8 cellular contexts compared by ENCODE assay signal in the genomic region with DNA sequence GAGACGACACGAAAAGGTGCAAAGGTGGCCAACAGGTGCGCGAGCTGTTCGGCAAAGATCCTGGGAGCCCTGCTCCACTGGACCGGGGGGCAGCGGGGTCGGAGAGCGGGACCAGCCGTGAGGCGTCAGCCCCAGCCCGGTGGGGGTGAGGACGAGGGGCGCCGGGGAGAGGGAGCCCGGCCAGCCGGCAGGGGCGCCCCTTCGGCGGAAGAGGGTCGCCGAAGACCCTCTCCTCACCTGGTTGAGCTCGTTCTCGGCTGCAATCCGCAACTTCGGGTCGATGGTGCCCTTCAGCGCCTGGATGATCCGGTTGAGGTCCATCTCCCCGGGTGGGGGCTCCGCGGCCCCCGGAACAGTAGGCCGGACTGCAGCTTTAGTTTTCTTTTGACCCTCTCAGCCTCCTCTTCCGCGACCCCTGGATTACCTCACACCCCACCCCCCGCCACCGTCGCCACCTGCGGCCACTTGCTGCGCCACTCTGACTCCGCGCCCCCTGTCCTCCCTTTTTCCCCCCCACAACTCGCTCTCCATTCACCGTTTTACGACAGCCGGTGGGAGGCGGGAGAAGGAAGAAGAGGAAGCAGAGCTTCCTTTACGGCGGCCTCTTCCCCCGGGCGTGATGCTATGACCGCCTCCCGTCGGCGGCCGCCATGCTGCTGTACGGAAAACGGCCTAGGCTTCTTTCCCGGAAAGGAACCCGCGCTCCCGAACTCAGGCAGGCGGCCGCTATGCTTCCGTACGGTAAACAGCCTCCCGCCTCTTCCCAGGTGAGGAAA. TPM values are rescaled to one million over a fixed set of nuclear protein-coding genes. Genes with fewer than 3 reads are reported as not detected.
A peak's percentile ranks its signal among the peaks of the same experiment; 100 is the strongest.
DNase-seq lines count a peak whose midpoint lies in the region; TF ChIP-seq lines count a peak whose summit lies in the region.

Gene IPO8, minus strand, starts transcription at position 543 of the 776 bp plus-strand sequence. Its CDS starts 222 bp downstream, at position 321.

- DNase-seq in GDM1 (lab: John Stamatoyannopoulos, UW) (peak; percentile 89), HAP-1 (ENCODE audit: low spot score in 2 of 2) (peak; percentile 94 to 95), MG63 (peak; percentile 98), SIG-M5 (lab: John Stamatoyannopoulos, UW) (peak; percentile 43), activated gamma-delta T cell (lab: John Stamatoyannopoulos, UW) (peak; percentile 64), fibroblast of the conjunctiva (ENCODE audit: low read depth) (peak; percentile 80)

- TF ChIP-seq CTCF in neural cell (IDR thresholded peaks at IDR 0.05; ENCODE audit: poor library complexity, severe bottlenecking) = peak; percentile 73

- H3K9me3 ChIP-seq in HAP-1 = no peaks in the 10 kb centered on the region
- H3K9me3 ChIP-seq in MG63 = no peaks in the 10 kb centered on the region
- H3K9me3 ChIP-seq in neural cell (ENCODE audit: low read length) = no peaks in the 10 kb centered on the region
- no peaks in the 10 kb centered on the region for H3K9me3 ChIP-seq in stomach smooth muscle (ENCODE audit: control insufficient read depth in 2 of 2, low read length in 2 of 2)

- TF ChIP-seq RAD21 in neural cell (conservative IDR thresholded peaks at IDR 0.05) = no peak

- H2AFZ ChIP-seq in neural cell (ENCODE audit: low read depth, low read length) = peak within 1 kb of the TSS; percentile 98

- H3K9me2 ChIP-seq in neural cell (ENCODE audit: insufficient read depth, low read length) = no peaks in the 10 kb centered on the region

- H3F3A ChIP-seq in neural cell (ENCODE audit: insufficient read depth, low read length, poor library complexity, severe bottlenecking) = no peaks in the 10 kb centered on the region

- H3K79me2 ChIP-seq in neural cell (replicated peaks; ENCODE audit: insufficient read depth, low read length) = peaks cover 16% of the 10 kb centered on the region

- peak within 1 kb of the TSS; percentile 79 for H3K9ac ChIP-seq in neural cell (ENCODE audit: low read length)
- peak within 1 kb of the TSS; percentile 92 to 96 for H3K9ac ChIP-seq in stomach smooth muscle (ENCODE audit: low read length in 2 of 2)

- peak within 1 kb of the TSS; percentile 28 for H3K27ac ChIP-seq in neural cell (ENCODE audit: low read length)
- H3K27ac ChIP-seq in stomach smooth muscle (ENCODE audit: low read length) = peak within 1 kb of the TSS; percentile 73

- no peak for TF ChIP-seq EP300 in neural cell (conservative IDR thresholded peaks at IDR 0.05; ENCODE audit: poor library complexity, severe bottlenecking)

- H3K4me2 ChIP-seq in neural cell (ENCODE audit: low read length) = peak within 1 kb of the TSS; percentile 98

- H3K4me3 ChIP-seq in HAP-1 (peak within 1 kb of the TSS; percentile 83), MG63 (peak within 1 kb of the TSS; percentile 94), neural cell (ENCODE audit: low read length) (peak within 1 kb of the TSS; percentile 94), stomach smooth muscle (ENCODE audit: low read length in 2 of 2) (peak within 1 kb of the TSS; percentile 92 to 100)

- no peaks in the 10 kb centered on the region for H4K20me1 ChIP-seq in neural cell (ENCODE audit: insufficient read depth)

- in situ Hi-C loops in HAP-1 (cut with MboI; ENCODE audit: low sequenced_read_pairs) = no loop called here

- H3K36me3 ChIP-seq in HAP-1 (replicated peaks) = no peaks in the 10 kb centered on the region
- H3K36me3 ChIP-seq in MG63 = no peaks in the 10 kb centered on the region
- no peaks in the 10 kb centered on the region for H3K36me3 ChIP-seq in neural cell (ENCODE audit: insufficient read depth, low read length)
- H3K36me3 ChIP-seq in stomach smooth muscle (ENCODE audit: control insufficient read depth in 2 of 2, insufficient read depth in 2 of 2, low read length in 2 of 2) = no peaks in the 10 kb centered on the region

- H3K4me1 ChIP-seq in HAP-1 (peaks cover 15% of the 10 kb centered on the region), stomach smooth muscle (ENCODE audit: control insufficient read depth, insufficient read depth, low read length) (peaks cover 16% of the 10 kb centered on the region)

- H3K27me3 ChIP-seq in HAP-1 (ENCODE audit: low read depth) = no peaks in the 10 kb centered on the region
- no peaks in the 10 kb centered on the region for H3K27me3 ChIP-seq in MG63
- H3K27me3 ChIP-seq in neural cell (ENCODE audit: insufficient read depth, low read depth, low read length) = no peaks in the 10 kb centered on the region
- H3K27me3 ChIP-seq in stomach smooth muscle (ENCODE audit: control insufficient read depth in 1 of 2, insufficient read depth in 2 of 2, low read length in 2 of 2) = no peaks in the 10 kb centered on the region

TF ChIP-seq in neural cell, 6 proteins besides CTCF, POLR2A, EP300 and RAD21:
- peak; percentile 33 for TF ChIP-seq POLR2AphosphoS5 (IDR thresholded peaks at IDR 0.05)
- TF ChIP-seq MXI1 (conservative IDR thresholded peaks at IDR 0.05; ENCODE audit: poor library complexity, severe bottlenecking) = peak; percentile 36
- no peak for TF ChIP-seq EZH2 (IDR thresholded peaks at IDR 0.05; ENCODE audit: borderline replicate concordance, insufficient read depth, low read length, poor library complexity, severe bottlenecking)
- TF ChIP-seq REST (IDR thresholded peaks at IDR 0.05; ENCODE audit: borderline replicate concordance) = peak; percentile 50

RNA-seq across cellular contexts. Expression of gene IPO8, which starts in this region (rescaled TPM):
- 27.9 and 36.3 TPM in 2 replicates for total RNA-seq in MG63 (2014; rRNA removed; shearing (Covaris generic); ENCODE audit: low replicate concordance)
- 18.8 and 24.3 TPM in 2 replicates for polyA plus RNA-seq in neural cell
- 32.6 and 36.0 TPM in 2 replicates for polyA minus RNA-seq in neural cell

Comparison
In these comparisons a context has a peak if more than half of its experiments do, and no peak if none do; other contexts are left out.
1. Peak in every context shown above with its lines: DNase-seq, H3K4me3 ChIP-seq and H3K27ac ChIP-seq.
2. DNase-seq: peak in every context shown above with its lines; median percentile 98 in MG63; 94 in HAP-1; 89 in GDM1; 80 in fibroblast of the conjunctiva; 64 in activated gamma-delta T cell; 43 in SIG-M5.